9 cellular contexts compared by ENCODE assay signal in genomic region chr12:459050-459429, GRCh38. TPM values are rescaled to one million over a fixed set of nuclear protein-coding genes. Genes with fewer than 3 reads are reported as not detected.
DNase-seq lines count a peak whose midpoint lies in the region; FAIRE-seq and TF ChIP-seq lines count a peak whose summit lies in the region.
"Had no signal": no experiment of that assay in that cellular context is flagged by ENCODE, and none has a peak within 500 bp of the region (broad histone marks: within the 10 kb centered on the region; RNA-seq: fewer than 3 reads in every experiment).

No MANE protein-coding gene starts in this region.

- H3K4me3 ChIP-seq in BLaER1 treated with 17β-estradiol and CSF1 and Interleukin-3, amounts not matched to agents 10 nM and 100 nM: peak overlapping the region in 6 of 10 experiments; percentile 60 to 76 (median 68); a peak in 9 of 20 replicates
- H3K4me3 ChIP-seq in MM.1S (ENCODE audit: low read length) (peak overlapping the region; percentile 53; the same call in 1 of the 2 replicates), ectodermal cell (ENCODE audit: insufficient read depth, low read depth, low read length) (peak overlapping the region; percentile 55), neuronal stem cell (ENCODE audit: low read length in 2 of 2) (peak overlapping the region in 1 of 2 donors; percentile 52), small intestine (ENCODE audit: low read depth in 1 of 2, low read length in 2 of 2) (no peak overlapping the region)

- peaks cover 59 to 77% (median 70%) of the 10 kb centered on the region in 11 experiments for H3K27me3 ChIP-seq in BLaER1 treated with 17β-estradiol and CSF1 and Interleukin-3, amounts not matched to agents 10 nM and 100 nM
- peaks cover 72% of the 10 kb centered on the region for H3K27me3 ChIP-seq in MM.1S (replicated peaks; ENCODE audit: insufficient read depth, low read length)
- peaks cover 40% of the 10 kb centered on the region for H3K27me3 ChIP-seq in ectodermal cell (ENCODE audit: control insufficient read depth, insufficient read depth, low read length, poor library complexity, severe bottlenecking)
- peaks cover 0 to 46% (median 9%) of the 10 kb centered on the region in 3 experiments for H3K27me3 ChIP-seq in neuronal stem cell (ENCODE audit: control insufficient read depth in 3 of 3, insufficient read depth in 3 of 3, low read depth in 1 of 3, low read length in 3 of 3)
- peaks cover 3 to 6% of the 10 kb centered on the region in 2 donors for H3K27me3 ChIP-seq in small intestine (ENCODE audit: control insufficient read depth in 2 of 2, insufficient read depth in 2 of 2, low read length in 2 of 2)

- no peaks in the 10 kb centered on the region for H3K9me2 ChIP-seq in MM.1S (replicated peaks; ENCODE audit: insufficient read depth, low read length)

- no peak overlapping the region for H3K4ac ChIP-seq in neuronal stem cell (ENCODE audit: low read length)

- H4K20me1 ChIP-seq in BLaER1 treated with 17β-estradiol and CSF1 and Interleukin-3, amounts not matched to agents 10 nM and 100 nM: peaks cover 0 to 22% (median 12%) of the 10 kb centered on the region in 11 experiments; a peak in 11 of 22 replicates
- H4K20me1 ChIP-seq in MM.1S (ENCODE audit: insufficient read depth, low read length): no peaks in the 10 kb centered on the region

- H3K36me3 ChIP-seq in BLaER1 treated with 17β-estradiol and CSF1 and Interleukin-3, amounts not matched to agents 10 nM and 100 nM: no peaks in the 10 kb centered on the region
- H3K36me3 ChIP-seq in MM.1S (replicated peaks; ENCODE audit: insufficient read depth, low read length): no peaks in the 10 kb centered on the region
- H3K36me3 ChIP-seq in ectodermal cell (ENCODE audit: control insufficient read depth, insufficient read depth, low read length): no peaks in the 10 kb centered on the region
- no peaks in the 10 kb centered on the region for H3K36me3 ChIP-seq in neuronal stem cell (replicated peaks in 1 of 2; ENCODE audit: control insufficient read depth in 2 of 2, insufficient read depth in 2 of 2, low read length in 2 of 2)
- no peaks in the 10 kb centered on the region for H3K36me3 ChIP-seq in small intestine (ENCODE audit: control insufficient read depth in 2 of 2, insufficient read depth in 2 of 2, low read length in 2 of 2)

- H2AFZ ChIP-seq in MM.1S (ENCODE audit: low read length) (peak overlapping the region; percentile 72; the same call in 1 of the 2 replicates), neuronal stem cell (ENCODE audit: low read length) (peak overlapping the region; percentile 90)

- H3K9ac ChIP-seq in BLaER1 treated with 17β-estradiol and CSF1 and Interleukin-3, amounts not matched to agents 10 nM and 100 nM: no peak overlapping the region
- no peak overlapping the region for H3K9ac ChIP-seq in MM.1S (ENCODE audit: low read length)
- no peak overlapping the region for H3K9ac ChIP-seq in neuronal stem cell (ENCODE audit: low read depth, low read length, poor library complexity)

- H3K79me1 ChIP-seq in neuronal stem cell (ENCODE audit: low read depth, low read length): no peaks in the 10 kb centered on the region

- H3K14ac ChIP-seq in neuronal stem cell (ENCODE audit: low read length): no peak overlapping the region

- no peaks in the 10 kb centered on the region for H3K79me2 ChIP-seq in MM.1S (ENCODE audit: low read length)

- no peak for FAIRE-seq in small intestine (lab: Jason Lieb, UNC)
- FAIRE-seq: frontal cortex had no signal

- peak overlapping the region; percentile 90 to 96 (median 95); a peak in 21 of 22 replicates for H3K4me2 ChIP-seq in BLaER1 treated with 17β-estradiol and CSF1 and Interleukin-3, amounts not matched to agents 10 nM and 100 nM
- H3K4me2 ChIP-seq in MM.1S (ENCODE audit: low read depth, low read length) (peak overlapping the region; percentile 93), neuronal stem cell (ENCODE audit: insufficient read depth, low read length, poor library complexity, severe bottlenecking) (peak overlapping the region; percentile 78)

- peak overlapping the region; percentile 42 for H2BK5ac ChIP-seq in neuronal stem cell (ENCODE audit: low read length)

- H2BK120ac ChIP-seq in neuronal stem cell (ENCODE audit: low read depth, low read length): no peak overlapping the region

- peak overlapping the region; percentile 1 for H2BK15ac ChIP-seq in neuronal stem cell (ENCODE audit: low read length)

- TF ChIP-seq CTCF in MM.1S (IDR thresholded peaks at IDR 0.05; ENCODE audit: low read length): no peak

- no peaks in the 10 kb centered on the region for H3K9me3 ChIP-seq in BLaER1 treated with 17β-estradiol and CSF1 and Interleukin-3, amounts not matched to agents 10 nM and 100 nM (replicated peaks in 1 of 11)
- H3K9me3 ChIP-seq in MM.1S (replicated peaks; ENCODE audit: insufficient read depth, low read length) (no peaks in the 10 kb centered on the region), ectodermal cell (ENCODE audit: control insufficient read depth, low read length) (no peaks in the 10 kb centered on the region), neuronal stem cell (replicated peaks in 1 of 2; ENCODE audit: control insufficient read depth in 2 of 2, insufficient read depth in 1 of 2, low read depth in 1 of 2, low read length in 2 of 2) (no peaks in the 10 kb centered on the region), small intestine (ENCODE audit: control insufficient read depth, low read depth) (no peaks in the 10 kb centered on the region)

- WGBS in ectodermal cell, 2 experiments: 86 to 88% methylated on average over 5 of the region's 5 CpGs
- WGBS in neuronal stem cell (ENCODE audit: extremely low coverage in 2 of 2, insufficient read length in 2 of 2, insufficient replicate concordance in 1 of 2), 2 donors: no CpG with 5 or more reads among the region's 5 CpGs
- 20 to 57% (median 30%) methylated on average over 5 of the region's 5 CpGs for WGBS in small intestine, 3 donors

- no peaks in the 10 kb centered on the region for H3F3A ChIP-seq in MM.1S (ENCODE audit: insufficient read depth, low read length)

- H3K23ac ChIP-seq in neuronal stem cell (ENCODE audit: low read depth, low read length, poor library complexity): no peak overlapping the region

- peak overlapping the region; percentile 78 for H3K18ac ChIP-seq in neuronal stem cell (ENCODE audit: low read length)

- no peak overlapping the region for H2AK5ac ChIP-seq in neuronal stem cell (ENCODE audit: low read depth, low read length)

- H4K8ac ChIP-seq in neuronal stem cell (ENCODE audit: low read depth, low read length): no peak overlapping the region

- H3K4me1 ChIP-seq in BLaER1 treated with 17β-estradiol and CSF1 and Interleukin-3, amounts not matched to agents 10 nM and 100 nM: peaks cover 0 to 15% (median 12%) of the 10 kb centered on the region in 10 experiments; a peak in 16 of 20 replicates
- H3K4me1 ChIP-seq in MM.1S (ENCODE audit: low read length) (0 out of 2 replicates have a peak, but pooled peaks cover 4% of the 10 kb centered on the region), ectodermal cell (ENCODE audit: control insufficient read depth, insufficient read depth, low read length) (peaks cover 5% of the 10 kb centered on the region), neuronal stem cell (ENCODE audit: control insufficient read depth in 2 of 2, insufficient read depth in 1 of 2, low read depth in 1 of 2, low read length in 2 of 2) (peaks cover 6 to 16% of the 10 kb centered on the region in 2 donors), small intestine (ENCODE audit: control insufficient read depth in 2 of 2, insufficient read depth in 1 of 2, low read depth in 1 of 2, low read length in 1 of 2) (peaks cover 0 to 4% of the 10 kb centered on the region in 2 donors)

- H4K91ac ChIP-seq in neuronal stem cell (ENCODE audit: low read depth, low read length, poor library complexity): no peak overlapping the region

- H2BK12ac ChIP-seq in neuronal stem cell (ENCODE audit: low read length): no peak overlapping the region

- no peak for DNase-seq in MM.1S
- no peak for DNase-seq in neuronal stem cell (ENCODE audit: low spot score)
- DNase-seq in NCI-H2081 treated with DMSO at 0.1 percent for 48 hours (lab: John Stamatoyannopoulos, UW): no peak
- no peak for DNase-seq in small intestine
- no peak for DNase-seq in activated CD4-positive, alpha-beta T cell treated with anti-CD3 and anti-CD28 coated beads, Interleukin-2, amount 50 U/mL, for 4 hours
- DNase-seq in H4 (ENCODE audit: low spot score): no peak

- H3K27ac ChIP-seq in BLaER1 treated with 17β-estradiol and CSF1 and Interleukin-3, amounts not matched to agents 10 nM and 100 nM: no peak overlapping the region
- no peak overlapping the region for H3K27ac ChIP-seq in MM.1S (ENCODE audit: low read length)
- H3K27ac ChIP-seq in ectodermal cell (ENCODE audit: insufficient read depth, low read depth, low read length, poor library complexity, severe bottlenecking): no peak overlapping the region
- H3K27ac ChIP-seq in neuronal stem cell (replicated peaks; ENCODE audit: low read length): no peak overlapping the region
- no peak overlapping the region for H3K27ac ChIP-seq in small intestine (ENCODE audit: low read depth in 1 of 2, low read length in 1 of 2)

RNA-seq across cellular contexts. Expression of gene B4GALNT3, which starts 0.7 kb away (rescaled TPM):
- polyA plus RNA-seq in ectodermal cell (2013, experiment 1 of 4): 30.0 TPM
- 35.8 TPM for polyA plus RNA-seq in ectodermal cell (2013, experiment 2 of 4)
- polyA plus RNA-seq in ectodermal cell (2013, experiment 3 of 4): 23.4 TPM
- polyA plus RNA-seq in ectodermal cell (2013, experiment 4 of 4): 22.3 TPM
- 17.1 TPM for polyA plus RNA-seq in neuronal stem cell (2013, experiment 1 of 2)
- 16.0 TPM for polyA plus RNA-seq in neuronal stem cell (2013, experiment 2 of 2)
- polyA plus RNA-seq in small intestine: 1 to 10 TPM in 1 of 3 donors, under 1 TPM in 1, not detected in 1; 0.45 to 6.6 TPM
- 3.0 and 3.3 TPM in 2 replicates for total RNA-seq in H4 (2014; rRNA removed; shearing (Covaris generic))

RNA-seq across cellular contexts. Expression of gene CCDC77, which starts 57.6 kb away (rescaled TPM):
- polyA plus RNA-seq in ectodermal cell (2013, experiment 1 of 4): 47.8 TPM
- polyA plus RNA-seq in ectodermal cell (2013, experiment 2 of 4): 38.9 TPM
- 37.0 TPM for polyA plus RNA-seq in ectodermal cell (2013, experiment 3 of 4)
- 35.3 TPM for polyA plus RNA-seq in ectodermal cell (2013, experiment 4 of 4)
- polyA plus RNA-seq in neuronal stem cell (2013, experiment 1 of 2): 39.3 TPM
- 44.2 TPM for polyA plus RNA-seq in neuronal stem cell (2013, experiment 2 of 2)
- polyA plus RNA-seq in small intestine: 1 to 10 TPM; 3.2 to 5.2 (median 3.4) TPM
- 29.5 and 34.3 TPM in 2 replicates for total RNA-seq in H4 (2014; rRNA removed; shearing (Covaris generic))

Comparison
In these comparisons a context has a peak if more than half of its experiments do, and no peak if none do; other contexts are left out.
1. H3K4me3 ChIP-seq: peak in BLaER1 treated with 17β-estradiol and CSF1 and Interleukin-3, amounts not matched to agents 10 nM and 100 nM (6 of 10), MM.1S (single experiment) and ectodermal cell (single experiment); none in small intestine (0 of 2).
2. Peak in every context shown above with its lines, with median percentiles within 50 percentile points of each other: H3K4me2 ChIP-seq.